Comparison of ENCODE assay signal across 25 cellular contexts in the genomic region with DNA sequence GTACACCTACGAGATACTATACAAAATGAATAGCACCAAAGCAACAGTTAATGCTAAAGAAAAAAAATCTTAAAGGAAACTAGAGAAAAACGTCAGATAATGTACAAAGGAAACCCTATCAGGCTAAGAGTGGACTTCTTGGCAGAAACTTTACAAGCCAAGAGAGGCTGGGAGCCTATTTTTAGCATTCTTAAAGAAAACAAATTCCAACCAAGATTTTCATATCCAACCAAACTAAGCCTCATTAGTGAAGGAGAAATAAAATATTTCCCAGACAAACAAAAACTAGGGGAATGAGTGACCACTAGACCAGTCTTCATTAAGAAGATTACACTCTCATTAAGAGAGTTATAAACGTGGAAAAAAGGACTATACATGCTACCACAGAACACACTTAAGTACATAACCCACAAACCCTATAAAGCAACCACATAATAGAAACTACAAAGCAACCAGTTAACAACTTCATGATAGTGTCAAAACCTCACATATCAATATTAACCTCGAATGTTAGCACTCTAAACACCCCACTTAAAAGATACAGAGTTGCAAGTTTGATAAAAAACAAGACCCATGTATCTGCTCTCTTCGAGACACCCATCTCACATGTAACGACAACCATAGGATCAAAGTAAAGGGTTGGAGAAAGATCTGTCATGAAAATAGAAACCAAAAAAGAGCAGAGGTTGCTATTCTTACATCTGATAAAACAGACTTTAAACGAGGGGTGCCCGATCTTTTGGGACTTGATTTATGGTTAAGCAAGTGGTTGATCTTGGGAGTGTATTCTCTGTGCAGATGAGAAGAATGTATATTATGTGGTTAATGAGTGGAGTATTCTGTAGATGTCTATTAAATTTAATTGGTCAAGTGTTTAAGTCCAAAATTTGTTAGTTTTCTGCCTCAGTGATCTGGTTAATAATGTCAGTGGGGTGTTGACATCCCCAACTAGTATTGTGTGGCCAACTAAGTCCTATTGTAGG.
"Had no signal": no experiment of that assay in that cellular context is flagged by ENCODE, and none has a peak within 500 bp of the region (broad histone marks: within the 10 kb centered on the region; RNA-seq: fewer than 3 reads in every experiment).

No MANE protein-coding gene starts in this region.

- H3K4me1 ChIP-seq: body of pancreas, SJSA1 had no signal

- H3K27ac ChIP-seq: body of pancreas, SJSA1 had no signal

- ATAC-seq: activated CD8-positive, alpha-beta T cell treated with anti-CD3 and anti-CD28 coated beads, Interleukin-2, amount 10 ng/mL, durations not matched to agents 7 days and 5 days; body of pancreas; PC-3; SK-N-SH treated with all-trans-retinoic acid at 6 μM for 48 hours; T-helper 17 cell; WTC11 had no signal

- H3K36me3 Mint-ChIP-seq: WTC11 had no signal

- H3K4me3 Mint-ChIP-seq: activated CD8-positive, alpha-beta T cell treated with anti-CD3 and anti-CD28 coated beads, Interleukin-2, amount 10 ng/mL, durations not matched to agents 7 days and 5 days; T-helper 17 cell; WTC11 had no signal

- H3K27me3 ChIP-seq: body of pancreas, SJSA1 had no signal

- H3K4me1 Mint-ChIP-seq: T-helper 17 cell, WTC11 had no signal

- DNase-seq: activated CD4-positive, alpha-beta T cell treated with anti-CD3 and anti-CD28 coated beads for 48 hours; activated CD4-positive, alpha-beta T cell treated with anti-CD3 and anti-CD28 coated beads, Interleukin-2, amount 50 U/mL, for 4 hours; activated CD4-positive, CD25-positive, alpha-beta regulatory T cell treated with anti-CD3 and anti-CD28 coated beads, Interleukin-2, amount 50 U/mL, for 72 hours; activated CD8-positive, alpha-beta memory T cell treated with anti-CD3 and anti-CD28 coated beads, Interleukin-2, amount 50 U/mL, for 48 hours; activated CD8-positive, alpha-beta T cell treated with anti-CD3 and anti-CD28 coated beads, Interleukin-2, amount 10 ng/mL, durations not matched to agents 7 days and 5 days; activated naive CD4-positive, alpha-beta T cell treated with anti-CD3 and anti-CD28 coated beads, Interleukin-2, amount 50 U/mL, for 16 hours; activated T-cell treated with anti-CD3 and anti-CD28 coated beads, Interleukin-2, amount 50 U/mL, for 1 hour; aorta; body of pancreas; central memory CD4-positive, alpha-beta T cell; MM.1S; NCI-H1105; NCI-H1436; NCI-H1694 treated with DMSO at 0.1 percent for 48 hours; NCI-H2029 treated with DMSO at 0.1 percent for 48 hours; NCI-H345; NCI-H510A treated with DMSO at 0.1 percent for 48 hours; NCI-H69; PC-3; SHP77; T-helper 17 cell; T-helper 9 cell had no signal

- H3K36me3 ChIP-seq: SJSA1 had no signal

- H3K9me3 ChIP-seq: body of pancreas, SJSA1 had no signal

- H3K4me3 ChIP-seq: body of pancreas, SJSA1 had no signal

- H3K27me3 Mint-ChIP-seq: T-helper 17 cell had no signal

- H3K27ac Mint-ChIP-seq: activated CD8-positive, alpha-beta T cell treated with anti-CD3 and anti-CD28 coated beads, Interleukin-2, amount 10 ng/mL, durations not matched to agents 7 days and 5 days; T-helper 17 cell; WTC11 had no signal
